In the genomic region with DNA sequence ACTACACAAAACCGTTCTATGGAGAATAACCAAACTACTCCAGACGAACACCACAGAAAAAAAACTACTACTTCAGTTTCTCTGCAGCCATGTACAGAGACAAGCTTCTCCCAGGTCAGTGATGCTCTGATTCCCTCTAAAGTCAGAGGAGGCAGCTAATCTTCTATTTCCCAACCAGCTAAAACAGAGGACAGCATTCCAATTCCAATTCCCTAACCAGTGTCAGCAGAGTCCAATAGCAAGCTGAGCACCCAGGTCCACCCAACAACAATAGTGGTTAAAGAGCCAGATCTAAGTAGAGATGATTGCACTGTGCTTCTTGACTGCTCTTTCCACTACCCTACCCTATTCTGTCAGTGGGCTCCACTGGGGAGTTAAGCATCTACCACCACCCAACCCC, we compare ENCODE assay signal across 15 cellular contexts. TPM values are rescaled to one million over a fixed set of nuclear protein-coding genes. Genes with fewer than 3 reads are reported as not detected.
DNase-seq lines count a peak whose midpoint lies in the region; ATAC-seq and TF ChIP-seq lines count a peak whose summit lies in the region.
"Had no signal": no experiment of that assay in that cellular context is flagged by ENCODE, and none has a peak within 500 bp of the region (broad histone marks: within the 10 kb centered on the region; RNA-seq: fewer than 3 reads in every experiment).

No MANE protein-coding gene starts in this region.

- H3K4me2 ChIP-seq in GM23338: no peak overlapping the region
- H3K4me2 ChIP-seq in SU-DHL-6 (ENCODE audit: low read depth, low read length, poor library complexity, severe bottlenecking): peak overlapping the region; percentile 41
- H3K4me2 ChIP-seq: A549 had no signal

- no peaks in the 10 kb centered on the region for H3K27me3 ChIP-seq in GM23338 (ENCODE audit: insufficient read depth)
- no peaks in the 10 kb centered on the region for H3K27me3 ChIP-seq in SU-DHL-6 (ENCODE audit: low read length)
- H3K27me3 ChIP-seq: BE2C had no signal

- H2AFZ ChIP-seq in GM23338: peak overlapping the region; percentile 39; the same call in 1 of the 2 replicates
- H2AFZ ChIP-seq in SU-DHL-6 (ENCODE audit: low read depth, low read length, severe bottlenecking): no peak overlapping the region

- H3K27ac Mint-ChIP-seq in CD14-positive monocyte (peak overlapping the region in 5 of 7 donors; percentile 33 to 79 (median 68)), GM23338 (no peak overlapping the region)
- no peak overlapping the region for H3K27ac Mint-ChIP-seq in activated naive CD8-positive, alpha-beta T cell treated with anti-CD3 and anti-CD28 coated beads, Interleukin-2, amount 50 U/mL, for 24 hours
- H3K27ac Mint-ChIP-seq: CD8-positive, alpha-beta memory T cell had no signal

- H3K36me3 ChIP-seq in GM23338 (ENCODE audit: insufficient read depth): no peaks in the 10 kb centered on the region
- no peaks in the 10 kb centered on the region for H3K36me3 ChIP-seq in SU-DHL-6 (ENCODE audit: low read length)
- H3K36me3 ChIP-seq: BE2C had no signal

- H3K36me3 Mint-ChIP-seq in CD14-positive monocyte (no peaks in the 10 kb centered on the region), GM23338 (ENCODE audit: low read depth) (no peaks in the 10 kb centered on the region)
- peaks cover 1% of the 10 kb centered on the region for H3K36me3 Mint-ChIP-seq in activated naive CD8-positive, alpha-beta T cell treated with anti-CD3 and anti-CD28 coated beads, Interleukin-2, amount 50 U/mL, for 24 hours (ENCODE audit: low read depth)
- H3K36me3 Mint-ChIP-seq: CD8-positive, alpha-beta memory T cell had no signal

- no peak for DNase-seq in CD14-positive monocyte (ENCODE audit: low spot score)
- DNase-seq in GM23338 (ENCODE audit: low spot score): no peak
- no peak for DNase-seq in sciatic nerve (ENCODE audit: low spot score)
- no peak for DNase-seq in activated naive CD8-positive, alpha-beta T cell treated with anti-CD3 and anti-CD28 coated beads, Interleukin-2, amount 50 U/mL, for 24 hours
- DNase-seq in SW 1271 (lab: John Stamatoyannopoulos, UW): no peak
- DNase-seq: BE2C; CD8-positive, alpha-beta memory T cell; DMS53; H7; IMR-90 had no signal

- H3F3A ChIP-seq in GM23338 (replicated peaks; ENCODE audit: low read depth) (no peaks in the 10 kb centered on the region), SU-DHL-6 (ENCODE audit: insufficient read depth) (no peaks in the 10 kb centered on the region)

- H3K9ac ChIP-seq in SU-DHL-6 (ENCODE audit: low read length): no peak overlapping the region

- ATAC-seq in GM23338 (no peak), sciatic nerve (peak; percentile 65), HG02970 (IDR thresholded peaks at IDR 0.05; ENCODE audit: low FRiP score, unreplicated experiment) (no peak)
- no peak for ATAC-seq in activated naive CD8-positive, alpha-beta T cell treated with anti-CD3 and anti-CD28 coated beads, Interleukin-2, amount 50 U/mL, for 24 hours
- ATAC-seq: A549 had no signal

- no peaks in the 10 kb centered on the region for H3K79me2 ChIP-seq in GM23338 (replicated peaks; ENCODE audit: insufficient read depth)
- H3K79me2 ChIP-seq in SU-DHL-6 (ENCODE audit: insufficient read depth, low read length): no peaks in the 10 kb centered on the region

- no peaks in the 10 kb centered on the region for H4K20me1 ChIP-seq in GM23338 (replicated peaks; ENCODE audit: insufficient read depth)
- no peaks in the 10 kb centered on the region for H4K20me1 ChIP-seq in SU-DHL-6 (ENCODE audit: low read depth, low read length)

- H3K27ac ChIP-seq in GM23338 (ENCODE audit: low read depth): no peak overlapping the region
- H3K27ac ChIP-seq in SU-DHL-6 (ENCODE audit: low read depth, low read length): no peak overlapping the region
- H3K27ac ChIP-seq: A549 had no signal

- H3K27me3 Mint-ChIP-seq in CD14-positive monocyte (ENCODE audit: low read depth in 3 of 3): peaks cover 0 to 1% (median 0%) of the 10 kb centered on the region in 3 donors
- no peaks in the 10 kb centered on the region for H3K27me3 Mint-ChIP-seq in GM23338 (ENCODE audit: insufficient read depth, low read depth, poor library complexity)
- H3K27me3 Mint-ChIP-seq in activated naive CD8-positive, alpha-beta T cell treated with anti-CD3 and anti-CD28 coated beads, Interleukin-2, amount 50 U/mL, for 24 hours: peaks cover 4% of the 10 kb centered on the region

- no peaks in the 10 kb centered on the region for H3K9me3 ChIP-seq in SU-DHL-6 (ENCODE audit: insufficient read depth, low read length)
- H3K9me3 ChIP-seq: A549, BE2C had no signal

- H3K9me3 Mint-ChIP-seq in CD14-positive monocyte: peaks cover 2 to 13% (median 9%) of the 10 kb centered on the region in 7 donors
- peaks cover 48% of the 10 kb centered on the region for H3K9me3 Mint-ChIP-seq in GM23338
- peaks cover 9% of the 10 kb centered on the region for H3K9me3 Mint-ChIP-seq in activated naive CD8-positive, alpha-beta T cell treated with anti-CD3 and anti-CD28 coated beads, Interleukin-2, amount 50 U/mL, for 24 hours

- H3K4me3 Mint-ChIP-seq in CD14-positive monocyte (no peak overlapping the region), GM23338 (no peak overlapping the region)
- no peak overlapping the region for H3K4me3 Mint-ChIP-seq in activated naive CD8-positive, alpha-beta T cell treated with anti-CD3 and anti-CD28 coated beads, Interleukin-2, amount 50 U/mL, for 24 hours
- H3K4me3 Mint-ChIP-seq: CD8-positive, alpha-beta memory T cell had no signal

- no peaks in the 10 kb centered on the region for H3K4me1 ChIP-seq in GM23338 (ENCODE audit: insufficient read depth)
- H3K4me1 ChIP-seq: A549, BE2C had no signal

- H3K4me3 ChIP-seq in GM23338 (no peak overlapping the region), SU-DHL-6 (ENCODE audit: insufficient read depth, low read length, poor library complexity, severe bottlenecking) (no peak overlapping the region)
- H3K4me3 ChIP-seq: A549 had no signal

- peaks cover 23% of the 10 kb centered on the region for H3K4me1 Mint-ChIP-seq in CD14-positive monocyte
- no peaks in the 10 kb centered on the region for H3K4me1 Mint-ChIP-seq in GM23338
- no peaks in the 10 kb centered on the region for H3K4me1 Mint-ChIP-seq in activated naive CD8-positive, alpha-beta T cell treated with anti-CD3 and anti-CD28 coated beads, Interleukin-2, amount 50 U/mL, for 24 hours
- H3K4me1 Mint-ChIP-seq: CD8-positive, alpha-beta memory T cell had no signal

- H3K9me2 ChIP-seq in GM23338 (ENCODE audit: insufficient read depth) (no peaks in the 10 kb centered on the region), SU-DHL-6 (replicated peaks; ENCODE audit: insufficient read depth, low read length) (no peaks in the 10 kb centered on the region)

- intact Hi-C loops in CD14-positive monocyte (cut with micrococcal nuclease) (no loop called here), sciatic nerve (cut with DNase I) (no loop called here)

- no peak for TF ChIP-seq CTCF in CD14-positive monocyte (IDR thresholded peaks at IDR 0.05)
- no peak for TF ChIP-seq CTCF in GM23338 (conservative IDR thresholded peaks at IDR 0.05; ENCODE audit: low read depth in 2 of 2)
- no peak for TF ChIP-seq CTCF in SU-DHL-6 (IDR thresholded peaks at IDR 0.05; ENCODE audit: insufficient read depth, low read length, poor library complexity, severe bottlenecking)

TF ChIP-seq in GM23338, 12 proteins besides CTCF, POLR2A, EP300 and RAD21:
- no peak for TF ChIP-seq EZH2 (IDR thresholded peaks at IDR 0.05; ENCODE audit: low read depth, unreplicated experiment)
- TF ChIP-seq NANOG (IDR thresholded peaks at IDR 0.05; ENCODE audit: borderline replicate concordance): no peak
- TF ChIP-seq ZNF114 (CRISPR knock-in tag; IDR thresholded peaks at IDR 0.05): no peak
TF ChIP-seq in GM23338: peak in this region for 0.

RNA-seq across cellular contexts. Expression of a gene that starts 6.7 kb away (rescaled TPM):
- polyA plus RNA-seq in CD14-positive monocyte: not detected
- not detected in 2 replicates for total RNA-seq in GM23338 (2014; rRNA removed; shearing (Covaris generic))
- polyA plus RNA-seq in GM23338 (2016; fragmentation: Nextera tagmentation; extraction: Ambion mirVana): 0.30 TPM in 1 of 2 replicates, not detected in the other
- total RNA-seq in sciatic nerve: not detected
- total RNA-seq: CD8-positive, alpha-beta memory T cell; H7; HT-29; IMR-90 had no signal
- polyA plus RNA-seq: A549; AG04450; CD8-positive, alpha-beta memory T cell; IMR-90 had no signal

Comparison
In these comparisons a context has a peak if more than half of its experiments do, and no peak if none do; other contexts are left out.
1. H3K27ac Mint-ChIP-seq: peak in CD14-positive monocyte (5 of 7); none in GM23338 (single experiment) and activated naive CD8-positive, alpha-beta T cell treated with anti-CD3 and anti-CD28 coated beads, Interleukin-2, amount 50 U/mL, for 24 hours (single experiment).